30 cellular contexts compared by ENCODE assay signal in the genomic region with DNA sequence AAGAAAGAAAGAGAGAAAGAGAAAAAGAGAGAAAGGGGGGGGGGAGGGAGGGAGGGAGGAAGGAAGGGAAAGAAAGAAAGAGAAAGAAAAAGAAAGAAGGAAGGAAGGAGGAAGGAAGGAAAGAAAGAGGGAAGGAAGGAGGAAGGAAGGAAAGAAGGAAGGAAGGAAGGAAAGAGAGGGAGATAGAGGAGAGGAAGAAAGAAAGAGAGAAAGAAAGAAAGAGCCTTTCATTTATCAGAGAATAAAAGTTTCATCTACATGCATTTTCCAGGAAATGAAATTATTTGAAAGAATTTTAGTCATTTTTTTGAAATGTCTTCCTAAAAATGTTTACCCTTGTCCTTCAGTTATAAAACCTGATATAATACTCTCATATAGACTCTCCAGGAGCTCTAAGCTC.
"Had no signal": no experiment of that assay in that cellular context is flagged by ENCODE, and none has a peak within 500 bp of the region (broad histone marks: within the 10 kb centered on the region; RNA-seq: fewer than 3 reads in every experiment).

No MANE protein-coding gene starts in this region.

- H3K4me3 Mint-ChIP-seq: natural killer cell; nephron; neural progenitor cell; stimulated activated memory B cell treated with anti-CD40 and anti-IgM and Interleukin-4, amounts not matched to agents 10 μg/mL and 1 μg/mL and 100 μg/mL, for 72 hours; stimulated activated naive CD8-positive, alpha-beta T cell treated with anti-CD3 and anti-CD28 coated beads, Interleukin-15, amount 100 ng/mL, for 72 hours; type B pancreatic cell had no signal

- H3K9me3 ChIP-seq: ovary, psoas muscle, spleen, suprapubic skin, testis, tibial artery, transverse colon, upper lobe of right lung, uterus had no signal

- H3K4me1 Mint-ChIP-seq: natural killer cell; stimulated activated memory B cell treated with anti-CD40 and anti-IgM and Interleukin-4, amounts not matched to agents 10 μg/mL and 1 μg/mL and 100 μg/mL, for 72 hours had no signal

- H3K27me3 Mint-ChIP-seq: progenitor cell of endocrine pancreas; stimulated activated memory B cell treated with anti-CD40 and anti-IgM and Interleukin-4, amounts not matched to agents 10 μg/mL and 1 μg/mL and 100 μg/mL, for 72 hours; stimulated activated naive CD8-positive, alpha-beta T cell treated with anti-CD3 and anti-CD28 coated beads, Interleukin-15, amount 100 ng/mL, for 72 hours; type B pancreatic cell had no signal

- H3K27ac ChIP-seq: neural progenitor cell, ovary, parathyroid adenoma, psoas muscle, skin epidermis, spleen, suprapubic skin, testis, tibial artery, transverse colon, upper lobe of right lung, uterus had no signal

- H3K36me3 Mint-ChIP-seq: natural killer cell; neural progenitor cell; stimulated activated memory B cell treated with anti-CD40 and anti-IgM and Interleukin-4, amounts not matched to agents 10 μg/mL and 1 μg/mL and 100 μg/mL, for 72 hours; type B pancreatic cell had no signal

- H3K27ac Mint-ChIP-seq: natural killer cell; neural progenitor cell; progenitor cell of endocrine pancreas; stimulated activated memory B cell treated with anti-CD40 and anti-IgM and Interleukin-4, amounts not matched to agents 10 μg/mL and 1 μg/mL and 100 μg/mL, for 72 hours; stimulated activated naive CD8-positive, alpha-beta T cell treated with anti-CD3 and anti-CD28 coated beads, Interleukin-15, amount 100 ng/mL, for 72 hours; type B pancreatic cell had no signal

- H3K36me3 ChIP-seq: neural progenitor cell, ovary, spleen, suprapubic skin, tibial artery, transverse colon, upper lobe of right lung, uterus had no signal

- ATAC-seq: natural killer cell; psoas muscle; right cardiac atrium; sciatic nerve; stimulated activated memory B cell treated with anti-CD40 and anti-IgM and Interleukin-4, amounts not matched to agents 10 μg/mL and 1 μg/mL and 100 μg/mL, for 72 hours; stimulated activated naive CD8-positive, alpha-beta T cell treated with anti-CD3 and anti-CD28 coated beads, Interleukin-15, amount 100 ng/mL, for 72 hours; stimulated activated naive CD8-positive, alpha-beta T cell treated with anti-CD3 and anti-CD28 coated beads, Interleukin-15, Interleukin-2, amounts not matched to agents 100 U/mL and 50 U/mL, for 24 hours; upper lobe of right lung had no signal

- H3K4me3 ChIP-seq: neural progenitor cell, ovary, psoas muscle, skin epidermis, smooth muscle cell, spleen, suprapubic skin, testis, tibial artery, transverse colon, upper lobe of right lung, uterus had no signal

- H3K9me3 Mint-ChIP-seq: natural killer cell; nephron; neural progenitor cell; stimulated activated memory B cell treated with anti-CD40 and anti-IgM and Interleukin-4, amounts not matched to agents 10 μg/mL and 1 μg/mL and 100 μg/mL, for 72 hours; type B pancreatic cell had no signal

- DNase-seq: natural killer cell; occipital lobe; ovary; psoas muscle; right cardiac atrium; spleen; stimulated activated CD4-positive, alpha-beta T cell treated with anti-CD3 and anti-CD28 coated beads, Interleukin-12 subunit alpha, Interleukin-12 subunit beta, amount 100 ng/mL, for 4 hours; stimulated activated CD4-positive, alpha-beta T cell treated with anti-CD3 and anti-CD28 coated beads, Interleukin-1b, Interleukin-23, amount 100 ng/mL, for 48 hours; stimulated activated CD4-positive, alpha-beta T cell treated with anti-CD3 and anti-CD28 coated beads, Interleukin-4, amount 100 ng/mL, for 1 hour; stimulated activated CD4-positive, alpha-beta T cell treated with anti-CD3 and anti-CD28 coated beads, Interleukin-4, amount 100 ng/mL, for 4 hours; stimulated activated CD8-positive, alpha-beta memory T cell treated with anti-CD3 and anti-CD28 coated beads, Interleukin-4, amount 100 ng/mL, for 48 hours; stimulated activated naive CD4-positive, alpha-beta T cell; stimulated activated naive CD8-positive, alpha-beta T cell treated with anti-CD3 and anti-CD28 coated beads, Interleukin-15, amount 100 ng/mL, for 72 hours; stimulated activated naive CD8-positive, alpha-beta T cell treated with anti-CD3 and anti-CD28 coated beads, Interleukin-15, Interleukin-2, amounts not matched to agents 100 U/mL and 50 U/mL, for 24 hours; substantia nigra; testis; tibial artery; transverse colon; upper lobe of right lung; uterus had no signal

- H3K4me1 ChIP-seq: parathyroid adenoma, psoas muscle, spleen, suprapubic skin, testis, tibial artery, upper lobe of right lung, uterus had no signal
